In the genomic region with DNA sequence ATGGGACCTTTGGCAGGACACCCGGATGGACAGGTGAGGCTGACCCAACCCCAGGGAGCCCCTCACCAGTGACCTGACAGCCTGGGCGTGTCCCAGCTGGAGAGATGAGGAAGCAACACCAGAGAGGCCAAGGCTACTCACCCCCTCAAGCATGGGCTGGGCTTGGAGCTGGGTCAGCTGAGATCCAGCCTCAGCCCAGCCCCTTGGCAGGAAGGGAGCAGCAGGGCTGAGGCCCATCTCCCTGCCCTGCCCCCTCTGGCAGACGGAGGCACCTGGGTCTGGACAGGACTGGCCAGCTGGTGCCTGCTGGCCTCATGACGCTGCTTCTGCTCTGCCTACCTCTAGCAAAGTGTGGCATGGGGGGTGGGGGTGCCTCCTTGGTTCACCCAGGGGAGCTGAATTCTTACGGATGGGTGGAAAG, we compare ENCODE assay signal across 12 cellular contexts. TPM values are rescaled to one million over a fixed set of nuclear protein-coding genes. Genes with fewer than 3 reads are reported as not detected.
DNase-seq lines count a peak whose midpoint lies in the region; ATAC-seq and TF ChIP-seq lines count a peak whose summit lies in the region.
"Had no signal": no experiment of that assay in that cellular context is flagged by ENCODE, and none has a peak within 500 bp of the region (broad histone marks: within the 10 kb centered on the region; RNA-seq: fewer than 3 reads in every experiment).

No MANE protein-coding gene starts in this region.

- H3K79me2 ChIP-seq in neural progenitor cell (ENCODE audit: low read depth): peaks cover 57% of the 10 kb centered on the region

- peaks cover under 1% of the 10 kb centered on the region for H3K27me3 Mint-ChIP-seq in neural progenitor cell (ENCODE audit: insufficient read depth, low read depth)
- no peaks in the 10 kb centered on the region for H3K27me3 Mint-ChIP-seq in HFFc6 (ENCODE audit: insufficient read depth)
- H3K27me3 Mint-ChIP-seq: activated CD4-positive, alpha-beta T cell treated with anti-CD3 and anti-CD28 coated beads for 36 hours had no signal

- ATAC-seq in heart left ventricle: peak; percentile 34 to 70 (median 54)
- ATAC-seq in HG02852 (IDR thresholded peaks at IDR 0.05; ENCODE audit: unreplicated experiment): no peak
- ATAC-seq: activated CD4-positive, alpha-beta T cell treated with anti-CD3 and anti-CD28 coated beads for 36 hours had no signal

- H3K36me3 Mint-ChIP-seq in neural progenitor cell (peaks cover 5% of the 10 kb centered on the region), HFFc6 (ENCODE audit: low read depth) (no peaks in the 10 kb centered on the region; the same call in none of the 2 replicates)

- H3K4me3 Mint-ChIP-seq in neural progenitor cell: no peak overlapping the region
- no peak overlapping the region for H3K4me3 Mint-ChIP-seq in HFFc6
- H3K4me3 Mint-ChIP-seq: activated CD4-positive, alpha-beta T cell treated with anti-CD3 and anti-CD28 coated beads for 36 hours had no signal

- no peaks in the 10 kb centered on the region for H3F3A ChIP-seq in neural progenitor cell (ENCODE audit: low read depth)

- H3K27me3 ChIP-seq in heart left ventricle: no peaks in the 10 kb centered on the region
- no peaks in the 10 kb centered on the region for H3K27me3 ChIP-seq in neural progenitor cell

- H3K27ac Mint-ChIP-seq in neural progenitor cell: peak overlapping the region; percentile 74
- H3K27ac Mint-ChIP-seq in HFFc6: no peak overlapping the region
- H3K27ac Mint-ChIP-seq: activated CD4-positive, alpha-beta T cell treated with anti-CD3 and anti-CD28 coated beads for 36 hours had no signal

- peaks cover 93% of the 10 kb centered on the region for H4K20me1 ChIP-seq in neural progenitor cell (ENCODE audit: low read depth)

- peak overlapping the region in 1 of 12 donors; percentile 15 for H3K4me3 ChIP-seq in heart left ventricle
- H3K4me3 ChIP-seq in neural progenitor cell: no peak overlapping the region

- H3K4me1 Mint-ChIP-seq in neural progenitor cell: peaks cover 2% of the 10 kb centered on the region
- no peaks in the 10 kb centered on the region for H3K4me1 Mint-ChIP-seq in HFFc6 (ENCODE audit: low read depth)

- no peak for TF ChIP-seq CTCF in heart left ventricle (IDR thresholded peaks at IDR 0.05)
- no peak for TF ChIP-seq CTCF in neural progenitor cell (IDR thresholded peaks at IDR 0.05)
- TF ChIP-seq CTCF in HFFc6 (IDR thresholded peaks at IDR 0.05): no peak

- DNase-seq in Ammon's horn (ENCODE audit: low spot score) (peak; percentile 66), NCI-H2196 treated with DMSO at 0.1 percent for 48 hours (lab: John Stamatoyannopoulos, UW; ENCODE audit: unreplicated experiment) (peak; percentile 13), heart left ventricle (peak; percentile 36 to 68 (median 53)), neural progenitor cell (ENCODE audit: low spot score) (no peak), HFFc6 (no peak), HuH-7 (ENCODE audit: low spot score) (no peak), RKO (ENCODE audit: low spot score) (no peak)
- DNase-seq: activated CD4-positive, alpha-beta T cell treated with anti-CD3 and anti-CD28 coated beads for 36 hours; activated naive CD4-positive, alpha-beta T cell treated with Interleukin-2 at 50 U/mL for 16 hours; HCEC 1CT; NCI-H345 had no signal

- no peak for TF ChIP-seq POLR2A in heart left ventricle (IDR thresholded peaks at IDR 0.05)

- no peak overlapping the region for H2AFZ ChIP-seq in neural progenitor cell (replicated peaks)

- H3K9me3 ChIP-seq in heart left ventricle: no peaks in the 10 kb centered on the region
- no peaks in the 10 kb centered on the region for H3K9me3 ChIP-seq in neural progenitor cell (ENCODE audit: low read depth)

- peak overlapping the region in 6 of 12 donors; percentile 26 to 78 (median 37) for H3K27ac ChIP-seq in heart left ventricle
- H3K27ac ChIP-seq in neural progenitor cell: no peak overlapping the region

- H3K4me1 ChIP-seq in heart left ventricle (peaks cover 0 to 61% (median 40%) of the 10 kb centered on the region in 12 donors), neural progenitor cell (no peaks in the 10 kb centered on the region)

- no peaks in the 10 kb centered on the region for H3K9me3 Mint-ChIP-seq in neural progenitor cell
- H3K9me3 Mint-ChIP-seq in HFFc6: no peaks in the 10 kb centered on the region

- H3K36me3 ChIP-seq in heart left ventricle: peaks cover 0 to 3% (median 0%) of the 10 kb centered on the region in 9 donors
- no peaks in the 10 kb centered on the region for H3K36me3 ChIP-seq in neural progenitor cell

- H3K4me2 ChIP-seq in neural progenitor cell: no peak overlapping the region

- no peak overlapping the region for H3K9ac ChIP-seq in neural progenitor cell

- WGBS in heart left ventricle, 4 donors: 56 to 79% (median 64%) methylated on average over 3 to 5 of the region's 5 CpGs

- intact Hi-C loops in heart left ventricle (cut with DNase I): loop anchor here in 1 of 10 donors (5.0 kb wide), 1 partner anchor 36 kb away; the partner anchor contains the start of gene HS6ST1

RNA-seq across cellular contexts. Expression of gene HS6ST1, which starts 37.8 kb away (rescaled TPM):
- total RNA-seq in heart left ventricle (10 to 100 TPM; 18.1 to 87.3 (median 24.9) TPM), neural progenitor cell (ENCODE audit: low replicate concordance) (31.1 and 71.0 TPM in 2 replicates)
- polyA plus RNA-seq in heart left ventricle: 10 to 100 TPM; 15.6 to 26.5 TPM
- total RNA-seq in HFFc6 (2021; fragmentation: NEBNext Ultra II Directional; extraction: Animal tissue kit (Norgen Biotek cat#: 25700)): 10 to 100 TPM; 18.5 to 27.2 (median 24.3) TPM

Comparison
In these comparisons a context has a peak if more than half of its experiments do, and no peak if none do; other contexts are left out.
1. DNase-seq: peak in Ammon's horn (single experiment), NCI-H2196 treated with DMSO at 0.1 percent for 48 hours (single experiment) and heart left ventricle (5 of 5); none in neural progenitor cell (single experiment), HFFc6 (single experiment), HuH-7 (single experiment) and RKO (single experiment).